Comparison of ENCODE assay signal across 2 cellular contexts in the genomic region with DNA sequence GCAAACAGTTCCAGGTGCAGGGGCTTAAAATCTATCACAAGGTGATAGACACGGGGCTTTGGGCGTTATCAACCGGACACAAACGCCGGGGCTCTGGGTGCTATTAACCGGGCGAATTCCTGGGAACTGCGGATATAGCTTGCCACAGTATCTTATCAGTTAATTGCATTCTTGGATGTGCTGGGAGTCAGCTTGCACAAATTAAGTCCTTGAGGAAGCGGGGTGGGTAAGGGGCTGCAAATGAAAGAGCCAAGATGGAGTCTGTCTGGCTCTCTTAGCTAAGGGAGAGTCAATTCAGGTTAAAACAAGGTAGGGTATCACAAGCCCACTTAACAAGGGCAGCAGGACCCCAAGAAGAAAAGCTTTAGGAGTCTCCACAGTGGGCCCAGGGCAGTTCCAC. TPM values are rescaled to one million over a fixed set of nuclear protein-coding genes. Genes with fewer than 3 reads are reported as not detected.
"Had no signal": no experiment of that assay in that cellular context is flagged by ENCODE, and none has a peak within 500 bp of the region (broad histone marks: within the 10 kb centered on the region; RNA-seq: fewer than 3 reads in every experiment).

No MANE protein-coding gene starts in this region.

RNA-seq across cellular contexts. Expression of gene ZAP70, which starts 1.2 kb away (rescaled TPM):
- total RNA-seq: dermis blood vessel endothelial cell, fibroblast of villous mesenchyme had no signal
